ENCODE assay signal across 8 cellular contexts in the genomic region with DNA sequence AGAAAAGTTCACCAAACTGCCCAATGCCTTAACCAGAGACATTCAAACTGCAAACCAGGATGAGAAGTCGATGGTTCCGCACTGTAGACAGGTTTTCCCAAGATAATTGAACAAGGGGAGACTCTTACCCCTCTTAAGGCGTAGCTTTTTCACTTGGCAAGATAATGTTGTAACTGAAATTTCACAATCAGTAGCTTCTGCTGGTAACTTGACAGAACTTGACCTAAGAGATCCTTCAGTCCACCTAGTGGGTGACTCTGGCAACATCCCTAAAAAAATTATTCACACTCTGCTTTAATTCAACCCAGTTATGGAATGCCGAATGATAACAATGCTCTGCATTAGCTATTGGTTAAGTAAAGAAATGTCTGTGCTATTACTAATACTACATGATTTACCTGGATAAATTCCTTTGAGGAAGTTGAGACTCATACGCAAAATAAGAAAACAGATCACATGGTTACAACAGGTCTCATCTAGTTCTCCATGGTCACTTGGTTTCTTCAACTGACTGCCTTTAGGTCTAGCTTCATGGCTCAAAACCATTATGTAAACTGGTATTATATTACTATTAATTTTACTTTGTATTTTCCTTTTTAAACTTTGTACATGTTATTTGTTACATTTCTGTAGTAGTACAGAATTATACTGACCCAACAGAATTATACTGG. TPM values are rescaled to one million over a fixed set of nuclear protein-coding genes. Genes with fewer than 3 reads are reported as not detected.
DNase-seq lines count a peak whose midpoint lies in the region; ATAC-seq and TF ChIP-seq lines count a peak whose summit lies in the region.

No MANE protein-coding gene starts in this region.

- H3K27me3 ChIP-seq in BJ (ENCODE audit: control insufficient read depth, insufficient read depth, low read length) = no peaks in the 10 kb centered on the region
- H3K27me3 ChIP-seq in cardiac muscle cell = no peaks in the 10 kb centered on the region
- H3K27me3 ChIP-seq in thoracic aorta (replicated peaks; ENCODE audit: insufficient read depth) = no peaks in the 10 kb centered on the region

- POLR2A ChIA-PET in BJ (lab: Charles Lee) = no interaction called here

- peak; percentile 44 for ATAC-seq in HG02870 (IDR thresholded peaks at IDR 0.05; ENCODE audit: unreplicated experiment)
- ATAC-seq in T-helper 17 cell = peak; percentile 36
- peak; percentile 22 for ATAC-seq in thoracic aorta (ENCODE audit: insufficient number of reproducible peaks, low FRiP score, low read depth)
- no peak for ATAC-seq in activated CD4-positive, CD25-positive, alpha-beta regulatory T cell treated with anti-CD3 and anti-CD28 coated beads, Interleukin-2, amount 50 U/mL, for 24 hours
- no peak for ATAC-seq in GM18858 (IDR thresholded peaks at IDR 0.05; ENCODE audit: unreplicated experiment)

- CTCF ChIA-PET in BJ (lab: Yijun Ruan, JAX) = interaction anchor here (0.8 to 2.5 kb wide), 12 partner anchors 9 to 137 kb away, joined by 3 to 20 read pairs (median 4); partner anchors contain the start of gene ELF2

- no peak overlapping the region for H3K27ac Mint-ChIP-seq in T-helper 17 cell

- H3K36me3 ChIP-seq in BJ (ENCODE audit: control insufficient read depth, insufficient read depth, low read length) (no peaks in the 10 kb centered on the region), cardiac muscle cell (no peaks in the 10 kb centered on the region), thoracic aorta (no peaks in the 10 kb centered on the region)

- H3K4me1 ChIP-seq in cardiac muscle cell (ENCODE audit: low read depth) = peaks cover 6% of the 10 kb centered on the region
- H3K4me1 ChIP-seq in thoracic aorta (ENCODE audit: control insufficient read depth in 1 of 2, low read depth in 2 of 2) = peaks cover 50 to 62% of the 10 kb centered on the region in 2 donors

- no peak for DNase-seq in BJ (ENCODE audit: low read depth)
- no peak for DNase-seq in T-helper 17 cell
- peak in 1 of 2 donors; percentile 73 for DNase-seq in cardiac muscle cell (ENCODE audit: low read depth in 1 of 2, low spot score in 1 of 2)
- DNase-seq in thoracic aorta (ENCODE audit: low spot score) = no peak
- DNase-seq in NCI-H2227 (lab: John Stamatoyannopoulos, UW; ENCODE audit: unreplicated experiment) = no peak

- TF ChIP-seq CTCF in BJ (IDR thresholded peaks at IDR 0.05; ENCODE audit: insufficient read depth, low read depth, low read length) (peak; percentile 62), cardiac muscle cell (IDR thresholded peaks at IDR 0.05; ENCODE audit: low read depth, low read length) (peak; percentile 51), thoracic aorta (IDR thresholded peaks at IDR 0.05) (peak; percentile 41)

- peaks cover 24% of the 10 kb centered on the region for H3K4me1 Mint-ChIP-seq in T-helper 17 cell

- no peak overlapping the region for H3K4me3 Mint-ChIP-seq in T-helper 17 cell

- peak overlapping the region; percentile 61 for H3K27ac ChIP-seq in cardiac muscle cell
- H3K27ac ChIP-seq in thoracic aorta = peak overlapping the region in 1 of 2 donors; percentile 19

- H3K4me3 ChIP-seq in BJ (ENCODE audit: low read depth, low read length) (no peak overlapping the region), cardiac muscle cell (no peak overlapping the region), thoracic aorta (no peak overlapping the region)

- peaks cover 2% of the 10 kb centered on the region for H3K36me3 Mint-ChIP-seq in T-helper 17 cell (ENCODE audit: low read depth)

- no peaks in the 10 kb centered on the region for H3K27me3 Mint-ChIP-seq in T-helper 17 cell

- H3K9me3 ChIP-seq in T-helper 17 cell (ENCODE audit: control insufficient read depth, low read length, poor library complexity, severe bottlenecking) (no peaks in the 10 kb centered on the region), cardiac muscle cell (ENCODE audit: low read depth) (no peaks in the 10 kb centered on the region), thoracic aorta (no peaks in the 10 kb centered on the region)

RNA-seq across cellular contexts. Expression of gene ELF2, which starts 9.1 kb away (rescaled TPM):
- polyA plus RNA-seq in BJ (2011; rRNA removed) = 23.9 and 28.6 TPM in 2 replicates
- polyA minus RNA-seq in BJ (2011; rRNA and poly(A)+ RNA removed) = 26.3 and 32.6 TPM in 2 replicates
- 10 to 100 TPM; 59.8 to 80.6 TPM for total RNA-seq in T-helper 17 cell
- total RNA-seq in cardiac muscle cell = 42.8 and 57.5 TPM in 2 replicates
- polyA plus RNA-seq in cardiac muscle cell = 45.7 and 52.7 TPM in 2 replicates
- 100 to 1,000 TPM in 1 of 2 donors, 10 to 100 TPM in 1; 80.6 to 111 TPM for total RNA-seq in thoracic aorta

Comparison
In these comparisons a context has a peak if more than half of its experiments do, and no peak if none do; other contexts are left out.
1. ATAC-seq: peak in HG02870 (single experiment), T-helper 17 cell (single experiment) and thoracic aorta (single experiment); none in activated CD4-positive, CD25-positive, alpha-beta regulatory T cell treated with anti-CD3 and anti-CD28 coated beads, Interleukin-2, amount 50 U/mL, for 24 hours (0 of 2) and GM18858 (single experiment).
2. Peak in every context shown above with its lines, with median percentiles within 50 percentile points of each other: CTCF ChIP-seq.